In the genomic region with DNA sequence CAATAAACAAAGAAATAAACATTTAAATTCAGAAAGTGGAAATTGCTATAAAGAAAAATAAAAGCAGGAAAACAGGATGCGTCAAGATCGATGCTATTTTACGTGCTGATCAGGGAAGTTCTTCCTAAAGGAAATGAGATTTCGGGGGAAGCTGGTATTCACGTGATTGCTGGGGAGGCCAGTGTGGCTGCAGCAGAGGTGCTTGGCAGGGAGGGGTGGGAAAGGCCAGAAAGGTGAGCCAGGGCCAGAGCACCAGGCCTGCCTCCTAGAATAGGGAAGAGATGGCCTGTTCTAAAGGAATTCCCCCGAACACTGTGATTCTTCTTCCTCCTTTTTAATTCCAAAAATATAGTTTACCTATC, we compare ENCODE assay signal across 8 cellular contexts. TPM values are rescaled to one million over a fixed set of nuclear protein-coding genes. Genes with fewer than 3 reads are reported as not detected.
DNase-seq lines count a peak whose midpoint lies in the region; ATAC-seq, FAIRE-seq and TF ChIP-seq lines count a peak whose summit lies in the region.
"Had no signal": no experiment of that assay in that cellular context is flagged by ENCODE, and none has a peak within 500 bp of the region (broad histone marks: within the 10 kb centered on the region; RNA-seq: fewer than 3 reads in every experiment).

No MANE protein-coding gene starts in this region.

- no peak for TF ChIP-seq RAD21 in H1 (IDR thresholded peaks at IDR 0.05 in 1 of 2, conservative IDR thresholded peaks at IDR 0.05 in 1 of 2; ENCODE audit: low read depth in 2 of 2, low read length in 2 of 2)

- FAIRE-seq in H1 (lab: Jason Lieb, UNC): no peak

- no peaks in the 10 kb centered on the region for H3K27me3 Mint-ChIP-seq in osteocyte (ENCODE audit: unreplicated experiment)
- H3K27me3 Mint-ChIP-seq: IgD-negative memory B cell had no signal

- H3K27ac Mint-ChIP-seq in osteocyte (ENCODE audit: unreplicated experiment): peak overlapping the region; percentile 37

- H3K79me1 ChIP-seq in H1 (ENCODE audit: low read depth, low read length): 0 out of 2 replicates have a peak, but pooled peaks cover 2% of the 10 kb centered on the region

- peak overlapping the region; percentile 3 for H4K91ac ChIP-seq in H1 (replicated peaks; ENCODE audit: insufficient read length, low read length)

- no peak for TF ChIP-seq CTCF in DND-41 (IDR thresholded peaks at IDR 0.05; ENCODE audit: borderline replicate concordance, extremely low read depth, low read length, poor library complexity, severe bottlenecking)
- TF ChIP-seq CTCF in NB4 (IDR thresholded peaks at IDR 0.05; ENCODE audit: low read depth, low read length): no peak
- no peak for TF ChIP-seq CTCF in H1 (IDR thresholded peaks at IDR 0.05; ENCODE audit: control extremely low read depth in 1 of 3, insufficient read depth in 1 of 3, low read depth in 1 of 3, low read length in 3 of 3)
- no peak for TF ChIP-seq CTCF in osteocyte (IDR thresholded peaks at IDR 0.05)
- no peak for TF ChIP-seq CTCF in ascending aorta (IDR thresholded peaks at IDR 0.05)

- intact Hi-C loops in ascending aorta (cut with DNase I): loop anchor here (1.0 to 10.0 kb wide), 3 partner anchors 94 to 462 kb away; a partner anchor contains a TSS

- peak overlapping the region; percentile 18; the same call in 1 of the 2 replicates for H2BK15ac ChIP-seq in H1 (ENCODE audit: low read length)

- H2BK120ac ChIP-seq in H1 (replicated peaks; ENCODE audit: low read depth, low read length): no peak overlapping the region

- no peak for TF ChIP-seq POLR2A in NB4 (IDR thresholded peaks at IDR 0.05; ENCODE audit: extremely low read depth, insufficient read length)
- no peak for TF ChIP-seq POLR2A in H1 (IDR thresholded peaks at IDR 0.05; ENCODE audit: control extremely low read depth in 1 of 2, low read depth in 2 of 2, low read length in 2 of 2)

- no peak overlapping the region for H2AK5ac ChIP-seq in H1 (ENCODE audit: low read depth, low read length)

- H2BK20ac ChIP-seq in H1 (ENCODE audit: low read length): peak overlapping the region; percentile 28; the same call in 1 of the 2 replicates

- H3K4me3 ChIP-seq in DND-41 (ENCODE audit: low read depth in 1 of 2, low read length in 2 of 2) (peak overlapping the region in 1 of 2 experiments; percentile 95; a peak in 1 of 4 replicates), NB4 (ENCODE audit: low read depth, low read length) (peak overlapping the region; percentile 50), H1 (ENCODE audit: extremely low read depth in 1 of 4, insufficient read depth in 2 of 4, low read depth in 3 of 4, low read length in 4 of 4) (peak overlapping the region in 1 of 4 experiments; percentile 38; a peak in 1 of 8 replicates), ascending aorta (peak overlapping the region in 1 of 2 donors; percentile 26)

- H3K4me1 Mint-ChIP-seq in osteocyte (ENCODE audit: unreplicated experiment): peaks cover 30% of the 10 kb centered on the region

- no peak overlapping the region for H4K8ac ChIP-seq in H1 (ENCODE audit: extremely low read depth, insufficient read depth, low read length)

- H4K5ac ChIP-seq in H1 (ENCODE audit: insufficient read length, low read depth, low read length): peak overlapping the region; percentile 80

- H3K56ac ChIP-seq in H1 (replicated peaks; ENCODE audit: insufficient read length, low read depth, low read length): no peak overlapping the region

- no peak for ATAC-seq in DND-41 (ENCODE audit: insufficient read depth, low read depth)

- H2BK5ac ChIP-seq in H1 (ENCODE audit: low read depth, low read length): peak overlapping the region; percentile 71; the same call in 1 of the 2 replicates

- POLR2A ChIA-PET in H1 (lab: Charles Lee; ENCODE audit: partially characterized antibody): interaction anchor here (0.7 kb wide), 1 partner anchor 879 kb away, joined by 3 read pairs; no protein-coding TSS in a partner anchor

- H3K4me2 ChIP-seq in DND-41 (ENCODE audit: insufficient read depth, low read length): peak overlapping the region; percentile 98
- no peak overlapping the region for H3K4me2 ChIP-seq in H1 (ENCODE audit: insufficient read depth in 1 of 2, low read depth in 2 of 2, low read length in 2 of 2)

- H3K27me3 ChIP-seq in DND-41 (ENCODE audit: insufficient read depth, low read length, poor library complexity): no peaks in the 10 kb centered on the region
- H3K27me3 ChIP-seq in H1 (replicated peaks in 1 of 4; ENCODE audit: control insufficient read depth in 3 of 4, extremely low read depth in 1 of 4, insufficient read depth in 3 of 4, low read length in 3 of 4): no peaks in the 10 kb centered on the region
- H3K27me3 ChIP-seq in ascending aorta: no peaks in the 10 kb centered on the region

- H3K18ac ChIP-seq in H1 (ENCODE audit: extremely low read depth, low read length): peak overlapping the region; percentile 27; the same call in 1 of the 2 replicates

- peak overlapping the region; percentile 38 for H3K9ac ChIP-seq in DND-41 (ENCODE audit: low read depth, low read length)
- H3K9ac ChIP-seq in H1 (replicated peaks in 1 of 4; ENCODE audit: extremely low read depth in 1 of 4, low read depth in 3 of 4, low read length in 3 of 4): peak overlapping the region in 1 of 4 experiments; percentile 9; a peak in 1 of 7 replicates

- H3K23me2 ChIP-seq in H1 (ENCODE audit: low read depth, low read length): peaks cover 8% of the 10 kb centered on the region

- no peak overlapping the region for H3K4ac ChIP-seq in H1 (replicated peaks; ENCODE audit: insufficient read length, low read depth, low read length)

- no peak overlapping the region for H3K14ac ChIP-seq in H1 (ENCODE audit: insufficient read length)

- H3K9me3 ChIP-seq in DND-41 (ENCODE audit: insufficient read depth, low read length, severe bottlenecking): no peaks in the 10 kb centered on the region
- no peaks in the 10 kb centered on the region for H3K9me3 ChIP-seq in H1 (ENCODE audit: insufficient read depth in 2 of 2, low read depth in 1 of 2, low read length in 1 of 2)
- no peaks in the 10 kb centered on the region for H3K9me3 ChIP-seq in ascending aorta

- H3K9me3 Mint-ChIP-seq in osteocyte (ENCODE audit: unreplicated experiment): no peaks in the 10 kb centered on the region
- H3K9me3 Mint-ChIP-seq: IgD-negative memory B cell had no signal

- peak overlapping the region; percentile 81 for H2AFZ ChIP-seq in DND-41 (ENCODE audit: low read depth, low read length)
- peak overlapping the region; percentile 91 for H2AFZ ChIP-seq in H1 (ENCODE audit: low read length)

- TF ChIP-seq EP300 in H1 (IDR thresholded peaks at IDR 0.05; ENCODE audit: borderline replicate concordance in 1 of 2, low read depth in 2 of 2, low read length in 2 of 2): no peak

- no peak overlapping the region for H3K4me3 Mint-ChIP-seq in osteocyte (ENCODE audit: unreplicated experiment)

- H4K20me1 ChIP-seq in DND-41 (ENCODE audit: insufficient read depth, low read length) (no peaks in the 10 kb centered on the region), H1 (replicated peaks in 1 of 2; ENCODE audit: control insufficient read depth in 1 of 2, insufficient read depth in 2 of 2, low read length in 2 of 2) (peaks cover 0 to 4% of the 10 kb centered on the region in 2 experiments)

- no peaks in the 10 kb centered on the region; the same call in 1 of the 2 replicates for H3K36me3 ChIP-seq in DND-41 (ENCODE audit: insufficient read depth, low read length)
- no peaks in the 10 kb centered on the region for H3K36me3 ChIP-seq in H1 (ENCODE audit: control insufficient read depth in 2 of 4, insufficient read depth in 4 of 4, low read length in 3 of 4)
- H3K36me3 ChIP-seq in ascending aorta: no peaks in the 10 kb centered on the region

- DNase-seq in DND-41: no peak
- no peak for DNase-seq in NB4 (ENCODE audit: low read depth)
- DNase-seq in H1 (ENCODE audit: low read depth in 1 of 2, low spot score in 2 of 2): no peak
- DNase-seq in osteocyte (ENCODE audit: extremely low spot score, unreplicated experiment): no peak
- no peak for DNase-seq in NCI-H526 (lab: John Stamatoyannopoulos, UW)
- DNase-seq in ascending aorta (ENCODE audit: low spot score in 2 of 2): no peak
- DNase-seq in COLO668 (lab: John Stamatoyannopoulos, UW; ENCODE audit: unreplicated experiment): no peak

- H3K36me3 Mint-ChIP-seq in osteocyte (ENCODE audit: unreplicated experiment): no peaks in the 10 kb centered on the region

- WGBS in H1 (ENCODE audit: extremely low coverage in 1 of 2, insufficient coverage in 1 of 2, insufficient read length in 1 of 2, insufficient replicate concordance in 2 of 2, low coverage in 1 of 2, low lambda C conversion rate in 2 of 2, missing lambda C conversion rate in 1 of 2), 2 experiments: 72% methylated on average over 6 of the region's 6 CpGs; no CpG with 5 or more reads in 1 of the 2 experiments

- CTCF ChIA-PET in H1 (lab: Charles Lee; ENCODE audit: partially characterized antibody): interaction anchor here (0.6 to 14.1 kb wide), 33 partner anchors 8 to 769 kb away, joined by 3 to 167 read pairs (median 4); no protein-coding TSS in a partner anchor

- H3K79me2 ChIP-seq in DND-41 (ENCODE audit: insufficient read depth, low read length) (peaks cover 6% of the 10 kb centered on the region), H1 (ENCODE audit: control insufficient read depth in 1 of 2, insufficient read depth in 2 of 2, low read length in 2 of 2) (peaks cover 14 to 37% of the 10 kb centered on the region in 2 experiments)

- H3K27ac ChIP-seq in DND-41 (ENCODE audit: low read length) (peak overlapping the region; percentile 50), H1 (ENCODE audit: low read depth, low read length) (no peak overlapping the region), ascending aorta (peak overlapping the region in 1 of 2 donors; percentile 20)

- H2BK12ac ChIP-seq in H1 (ENCODE audit: low read depth, low read length): no peak overlapping the region

- H3K4me1 ChIP-seq in DND-41 (ENCODE audit: insufficient read depth, low read length): peaks cover 29% of the 10 kb centered on the region
- peaks cover 0 to 11% (median 8%) of the 10 kb centered on the region in 4 experiments; a peak in 5 of 7 replicates for H3K4me1 ChIP-seq in H1 (replicated peaks in 1 of 4; ENCODE audit: control insufficient read depth in 3 of 4, insufficient read depth in 4 of 4, low read length in 3 of 4)
- H3K4me1 ChIP-seq in ascending aorta: peaks cover 0 to 8% of the 10 kb centered on the region in 2 donors

- no peak overlapping the region for H3K23ac ChIP-seq in H1 (ENCODE audit: insufficient read length)

TF ChIP-seq in H1, 55 proteins besides CTCF, POLR2A, EP300 and RAD21 (continues in another document):
- TF ChIP-seq JUN (IDR thresholded peaks at IDR 0.05; ENCODE audit: low read depth, low read length): no peak
- no peak for TF ChIP-seq PHF8 (conservative IDR thresholded peaks at IDR 0.05; ENCODE audit: low read depth, low read length)

RNA-seq across cellular contexts. Expression of a gene that starts 0.9 kb away (rescaled TPM):
- total RNA-seq in H1 (2021; fragmentation: NEBNext Ultra II Directional; extraction: Animal tissue kit (Norgen Biotek cat#: 25700)): 48.3 and 51.9 TPM in 2 replicates
- polyA plus RNA-seq in H1 (2011; rRNA removed): 14.4 and 16.5 TPM in 2 replicates
- 12.2 TPM for polyA plus RNA-seq in H1 (2011; cell fraction: cytosol; rRNA removed)
- 21.2 TPM for polyA plus RNA-seq in H1 (2011; cell fraction: nucleus; rRNA removed)
- polyA plus RNA-seq in H1 (2012, experiment 1 of 2): 12.1 to 15.9 TPM (median 14.9 TPM) in 4 replicates
- polyA plus RNA-seq in H1 (2012, experiment 2 of 2): 2.5 TPM
- 22.8 TPM for polyA plus RNA-seq in H1 (2013, experiment 1 of 2)
- 25.6 TPM for polyA plus RNA-seq in H1 (2013, experiment 2 of 2)
- 33.3 and 34.7 TPM in 2 replicates for polyA minus RNA-seq in H1 (2011; rRNA and poly(A)+ RNA removed)
- 19.2 TPM for polyA minus RNA-seq in H1 (2011; cell fraction: cytosol; rRNA and poly(A)+ RNA removed)
- polyA minus RNA-seq in H1 (2011; cell fraction: nucleus; rRNA and poly(A)+ RNA removed): 74.4 TPM
- total RNA-seq in osteocyte: 143 and 144 TPM in 2 replicates
- total RNA-seq in ascending aorta: 38.5 TPM
